1 cellular context compared by ENCODE assay signal in genomic region chr5:115962565-115963402, GRCh38.
TF ChIP-seq lines count a peak whose summit lies in the region.

No MANE protein-coding gene starts in this region.

TF ChIP-seq in H1, 55 proteins besides CTCF, POLR2A, EP300 and RAD21 (continued from another document):
- peak; percentile 68 for TF ChIP-seq E2F6 (IDR thresholded peaks at IDR 0.05)
